1 cellular context compared by ENCODE assay signal in genomic region chr7:128826916-128827247, GRCh38.
TF ChIP-seq lines count a peak whose summit lies in the region.

No MANE protein-coding gene starts in this region.

TF ChIP-seq in H1, 55 proteins besides CTCF, POLR2A, EP300 and RAD21:
- no peak for TF ChIP-seq YY1 (IDR thresholded peaks at IDR 0.05; ENCODE audit: low read depth, low read length)
- no peak for TF ChIP-seq ATF3 (IDR thresholded peaks at IDR 0.05; ENCODE audit: insufficient read depth, low read depth, low read length)
- no peak for TF ChIP-seq TBP (IDR thresholded peaks at IDR 0.05; ENCODE audit: low read depth, low read length)
- no peak for TF ChIP-seq PHF8 (conservative IDR thresholded peaks at IDR 0.05; ENCODE audit: low read depth, low read length)
- TF ChIP-seq CTBP2 (IDR thresholded peaks at IDR 0.05; ENCODE audit: borderline replicate concordance, insufficient read depth, insufficient read length, low read length): no peak
- no peak for TF ChIP-seq NRF1 (IDR thresholded peaks at IDR 0.05; ENCODE audit: low read depth, low read length)
- no peak for TF ChIP-seq ASH2L (IDR thresholded peaks at IDR 0.05; ENCODE audit: low read length)
- TF ChIP-seq SUZ12 (IDR thresholded peaks at IDR 0.05; ENCODE audit: low read length): no peak
- TF ChIP-seq POLR2AphosphoS5 (IDR thresholded peaks at IDR 0.05; ENCODE audit: low read depth, low read length): no peak
- no peak for TF ChIP-seq CREB1 (IDR thresholded peaks at IDR 0.05)
- no peak for TF ChIP-seq TCF12 (IDR thresholded peaks at IDR 0.05; ENCODE audit: low read depth, low read length)
